3 cellular contexts compared by ENCODE assay signal in the genomic region with DNA sequence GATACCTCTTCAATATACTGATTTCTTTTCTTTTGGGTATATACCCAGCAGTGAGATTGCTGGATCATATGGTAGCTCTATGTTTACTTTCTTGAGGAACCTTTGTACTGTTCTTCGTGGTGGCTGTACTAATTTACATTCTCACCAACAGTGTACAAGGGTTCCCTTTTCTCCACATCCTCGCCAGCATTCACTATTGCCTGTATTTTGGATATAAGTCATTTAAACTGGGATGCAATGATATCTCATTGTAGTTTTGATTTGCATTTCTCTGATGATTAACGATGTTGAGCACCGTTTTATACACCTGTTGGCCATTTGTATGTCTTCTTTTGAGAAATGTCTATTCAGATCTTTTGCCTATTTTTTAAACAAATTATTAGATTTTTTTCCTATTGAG. TPM values are rescaled to one million over a fixed set of nuclear protein-coding genes. Genes with fewer than 3 reads are reported as not detected.
"Had no signal": no experiment of that assay in that cellular context is flagged by ENCODE, and none has a peak within 500 bp of the region (broad histone marks: within the 10 kb centered on the region; RNA-seq: fewer than 3 reads in every experiment).

No MANE protein-coding gene starts in this region.

RNA-seq across cellular contexts. Expression of a gene that starts 30.4 kb away (rescaled TPM):
- total RNA-seq: activated CD4-positive, alpha-beta memory T cell treated with anti-CD3 and anti-CD28 coated beads for 36 hours; activated CD8-positive, alpha-beta T cell treated with anti-CD3 and anti-CD28 coated beads for 36 hours; WTC11 had no signal
